8 cellular contexts compared by ENCODE assay signal in genomic region chr6:112355978-112356377, GRCh38. TPM values are rescaled to one million over a fixed set of nuclear protein-coding genes. Genes with fewer than 3 reads are reported as not detected.
"Had no signal": no experiment of that assay in that cellular context is flagged by ENCODE, and none has a peak within 500 bp of the region (broad histone marks: within the 10 kb centered on the region; RNA-seq: fewer than 3 reads in every experiment).

No MANE protein-coding gene starts in this region.

RNA-seq across cellular contexts. Expression of gene RFPL4B, which starts 8.8 kb away (rescaled TPM):
- total RNA-seq: OCI-LY7, Peyer's patch, Right ventricle myocardium inferior, Right ventricle myocardium superior, RPMI7951, SJSA1, T-cell had no signal
- polyA plus RNA-seq: SK-N-SH had no signal
